ENCODE assay signal across 8 cellular contexts in the genomic region with DNA sequence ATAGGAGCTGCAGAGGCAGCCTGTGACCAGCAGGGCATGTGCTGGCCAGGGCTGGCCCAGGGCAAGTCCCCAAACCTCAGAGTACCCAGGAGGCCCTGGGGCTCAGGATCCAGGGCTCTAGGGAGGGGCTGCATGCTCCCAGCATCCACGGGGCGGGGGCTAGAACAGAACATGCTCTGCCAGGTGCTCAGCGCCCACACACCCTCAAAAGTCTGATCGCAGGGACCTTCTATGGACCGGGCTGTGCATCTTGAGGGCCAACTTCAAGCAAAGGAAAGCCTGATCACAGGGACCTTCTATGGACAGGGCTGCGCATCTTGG. TPM values are rescaled to one million over a fixed set of nuclear protein-coding genes. Genes with fewer than 3 reads are reported as not detected.
A peak's percentile ranks its signal among the peaks of the same experiment; 100 is the strongest.
DNase-seq lines count a peak whose midpoint lies in the region; ATAC-seq and TF ChIP-seq lines count a peak whose summit lies in the region.
"Had no signal": no experiment of that assay in that cellular context is flagged by ENCODE, and none has a peak within 500 bp of the region (broad histone marks: within the 10 kb centered on the region; RNA-seq: fewer than 3 reads in every experiment).

No MANE protein-coding gene starts in this region.

- intact Hi-C loops in gastrocnemius medialis (cut with DNase I; ENCODE audit: low total_unique reads), result loop anchor here (2.0 kb wide), 1 partner anchor 14 kb away; no protein-coding TSS in a partner anchor

- no peaks in the 10 kb centered on the region for H3K9me3 ChIP-seq in gastrocnemius medialis
- H3K9me3 ChIP-seq: esophagus squamous epithelium had no signal

- peak; percentile 24 for TF ChIP-seq CTCF in GM12864 (IDR thresholded peaks at IDR 0.05; ENCODE audit: low read depth, low read length, missing control alignments)
- TF ChIP-seq CTCF in VCaP (conservative IDR thresholded peaks at IDR 0.05), result no peak
- peak; percentile 37 for TF ChIP-seq CTCF in foreskin keratinocyte (conservative IDR thresholded peaks at IDR 0.05)
- peak in 3 of 5 experiments; percentile 42 to 52 (median 43) for TF ChIP-seq CTCF in gastrocnemius medialis (IDR thresholded peaks at IDR 0.05 in 4 of 5, conservative IDR thresholded peaks at IDR 0.05 in 1 of 5)

- ATAC-seq in foreskin keratinocyte (peak; percentile 44), gastrocnemius medialis (peak; percentile 40 to 52), GM19035 (IDR thresholded peaks at IDR 0.05; ENCODE audit: unreplicated experiment) (no peak)

- H3K36me3 ChIP-seq in gastrocnemius medialis, result no peaks in the 10 kb centered on the region
- H3K36me3 ChIP-seq: esophagus squamous epithelium had no signal

- no peak for TF ChIP-seq POLR2A in gastrocnemius medialis (IDR thresholded peaks at IDR 0.05)

- no peak for DNase-seq in GM12864 (ENCODE audit: low read depth)
- DNase-seq in foreskin keratinocyte, result no peak
- DNase-seq in gastrocnemius medialis, result peak in 1 of 2 donors; percentile 69
- DNase-seq in NCI-H748 treated with DMSO at 0.1 percent for 48 hours (lab: John Stamatoyannopoulos, UW), result no peak
- no peak for DNase-seq in NCI-H748 (lab: John Stamatoyannopoulos, UW; ENCODE audit: unreplicated experiment)
- DNase-seq: esophagus squamous epithelium had no signal

- H3K4me1 ChIP-seq in foreskin keratinocyte (peaks cover 12% of the 10 kb centered on the region), gastrocnemius medialis (peaks cover 83 to 87% of the 10 kb centered on the region in 2 donors)

- H3K27me3 ChIP-seq in foreskin keratinocyte (no peaks in the 10 kb centered on the region), gastrocnemius medialis (no peaks in the 10 kb centered on the region)
- H3K27me3 ChIP-seq: esophagus squamous epithelium had no signal

- H3K27ac ChIP-seq in VCaP (peak overlapping the region; percentile 55), foreskin keratinocyte (no peak overlapping the region), gastrocnemius medialis (peak overlapping the region; percentile 71 to 86 (median 80))

- H3K4me3 ChIP-seq in GM12864 (ENCODE audit: low read depth, low read length) (no peak overlapping the region), gastrocnemius medialis (no peak overlapping the region)
- H3K4me3 ChIP-seq: esophagus squamous epithelium had no signal

- in situ Hi-C loops in gastrocnemius medialis (cut with MboI; ENCODE audit: low sequenced_read_pairs in 4 of 4), result no loop called here

RNA-seq across cellular contexts. Expression of a gene that starts 33.5 kb away (rescaled TPM):
- 13.0 and 13.4 TPM in 2 replicates for total RNA-seq in foreskin keratinocyte
- polyA plus RNA-seq in foreskin keratinocyte, result 6.8 and 8.1 TPM in 2 replicates
- total RNA-seq in gastrocnemius medialis, result 10 to 100 TPM; 21.8 to 30.8 (median 27.3) TPM

RNA-seq across cellular contexts. Expression of a gene that starts 50.4 kb away (rescaled TPM):
- total RNA-seq in foreskin keratinocyte (16.5 and 19.9 TPM in 2 replicates), gastrocnemius medialis (10 to 100 TPM in 1 of 4 donors, 1 to 10 TPM in 3; 5.1 to 29.1 (median 7.8) TPM)
- 22.1 and 23.2 TPM in 2 replicates for polyA plus RNA-seq in foreskin keratinocyte

RNA-seq across cellular contexts. Expression of a gene that starts 55.0 kb away (rescaled TPM):
- total RNA-seq in foreskin keratinocyte (240 and 245 TPM in 2 replicates), gastrocnemius medialis (100 to 1,000 TPM; 157 to 195 (median 184) TPM)
- 342 and 349 TPM in 2 replicates for polyA plus RNA-seq in foreskin keratinocyte
